Comparison of ENCODE assay signal across 24 cellular contexts in the genomic region with DNA sequence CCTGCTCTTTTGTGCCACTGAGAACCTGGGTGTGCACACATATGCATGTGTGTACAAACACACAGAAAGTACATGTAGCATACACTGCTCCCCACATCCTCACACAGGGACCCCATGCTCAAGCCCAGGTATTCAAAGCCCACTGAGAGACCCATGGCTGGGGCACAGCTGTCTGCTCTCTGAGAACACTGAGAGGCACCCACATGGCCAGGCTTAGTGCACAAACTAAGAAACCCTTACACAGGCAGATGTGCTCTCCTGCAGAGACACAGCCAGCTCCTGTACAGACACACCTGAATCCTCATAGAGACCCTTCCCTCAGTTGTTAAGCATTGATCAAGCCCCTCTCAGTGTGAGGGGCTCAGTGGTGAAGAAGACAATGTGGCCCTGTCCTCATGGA.
"Had no signal": no experiment of that assay in that cellular context is flagged by ENCODE, and none has a peak within 500 bp of the region (broad histone marks: within the 10 kb centered on the region; RNA-seq: fewer than 3 reads in every experiment).

No MANE protein-coding gene starts in this region.

- H3K9me3 ChIP-seq: esophagus muscularis mucosa, psoas muscle, suprapubic skin, transverse colon, vagina had no signal

- H3K36me3 ChIP-seq: esophagus muscularis mucosa, suprapubic skin, transverse colon, vagina had no signal

- FAIRE-seq: frontal cortex had no signal

- H3K9me3 Mint-ChIP-seq: activated CD4-positive, alpha-beta T cell treated with anti-CD3 and anti-CD28 coated beads, Interleukin-2, amount 10 ng/mL, durations not matched to agents 7 days and 5 days; activated naive CD8-positive, alpha-beta T cell treated with anti-CD3 and anti-CD28 coated beads, Interleukin-2, amount 50 U/mL, for 24 hours; activated T-helper 2 cell treated with anti-CD3 and anti-CD28 coated beads, Interferon-gamma antibody, Interleukin-2, Interleukin-4, amounts not matched to agents 10 μg/mL and 5 μg/mL and 100 μg/mL, durations not matched to agents 14 hours and 24 hours and 36 hours; nephron progenitor cell; stimulated activated effector memory CD8-positive, alpha-beta T cell treated with anti-CD3 and anti-CD28 coated beads, Interleukin-12 subunit alpha, Interleukin-12 subunit beta, amount 100 ng/mL, for 72 hours; stimulated activated naive CD8-positive, alpha-beta T cell treated with anti-CD3 and anti-CD28 coated beads, Interleukin-15, amount 100 ng/mL, for 72 hours; T-helper 2 cell treated with Interferon-gamma antibody and Interleukin-4, amounts not matched to agents 5 μg/mL and 100 μg/mL, for 36 hours had no signal

- H3K27me3 ChIP-seq: transverse colon, vagina had no signal

- H3K4me1 ChIP-seq: esophagus muscularis mucosa, psoas muscle, suprapubic skin, transverse colon, vagina had no signal

- H3K27ac ChIP-seq: coronary artery, esophagus muscularis mucosa, psoas muscle, suprapubic skin, transverse colon, vagina, VCaP had no signal

- H3K36me3 Mint-ChIP-seq: memory B cell; stimulated activated effector memory CD8-positive, alpha-beta T cell treated with anti-CD3 and anti-CD28 coated beads, Interleukin-12 subunit alpha, Interleukin-12 subunit beta, amount 100 ng/mL, for 72 hours had no signal

- H3K4me1 Mint-ChIP-seq: activated CD4-positive, alpha-beta T cell treated with anti-CD3 and anti-CD28 coated beads, Interleukin-2, amount 10 ng/mL, durations not matched to agents 7 days and 5 days; activated naive CD8-positive, alpha-beta T cell treated with anti-CD3 and anti-CD28 coated beads, Interleukin-2, amount 50 U/mL, for 24 hours; memory B cell; stimulated activated effector memory CD8-positive, alpha-beta T cell treated with anti-CD3 and anti-CD28 coated beads, Interleukin-12 subunit alpha, Interleukin-12 subunit beta, amount 100 ng/mL, for 72 hours; stimulated activated naive CD8-positive, alpha-beta T cell treated with anti-CD3 and anti-CD28 coated beads, Interleukin-15, amount 100 ng/mL, for 72 hours had no signal

- ATAC-seq: activated CD4-positive, CD25-positive, alpha-beta regulatory T cell treated with anti-CD3 and anti-CD28 coated beads, Interleukin-2, amount 50 U/mL, for 24 hours; activated naive CD8-positive, alpha-beta T cell treated with anti-CD3 and anti-CD28 coated beads, Interleukin-2, amount 50 U/mL, for 24 hours; left cardiac atrium; psoas muscle; right cardiac atrium; stimulated activated effector memory CD8-positive, alpha-beta T cell treated with anti-CD3 and anti-CD28 coated beads, Interleukin-12 subunit alpha, Interleukin-12 subunit beta, amount 100 ng/mL, for 72 hours; stimulated activated naive CD8-positive, alpha-beta T cell treated with anti-CD3 and anti-CD28 coated beads, Interleukin-15, amount 100 ng/mL, for 72 hours had no signal

- H3K27ac Mint-ChIP-seq: activated CD4-positive, alpha-beta T cell treated with anti-CD3 and anti-CD28 coated beads, Interleukin-2, amount 10 ng/mL, durations not matched to agents 7 days and 5 days; activated naive CD8-positive, alpha-beta T cell treated with anti-CD3 and anti-CD28 coated beads, Interleukin-2, amount 50 U/mL, for 24 hours; activated T-helper 2 cell treated with anti-CD3 and anti-CD28 coated beads, Interferon-gamma antibody, Interleukin-2, Interleukin-4, amounts not matched to agents 10 μg/mL and 5 μg/mL and 100 μg/mL, durations not matched to agents 14 hours and 24 hours and 36 hours; memory B cell; stimulated activated effector memory CD8-positive, alpha-beta T cell treated with anti-CD3 and anti-CD28 coated beads, Interleukin-12 subunit alpha, Interleukin-12 subunit beta, amount 100 ng/mL, for 72 hours; T-helper 2 cell treated with Interferon-gamma antibody and Interleukin-4, amounts not matched to agents 5 μg/mL and 100 μg/mL, for 36 hours had no signal

- H3K4me3 ChIP-seq: coronary artery, esophagus muscularis mucosa, psoas muscle, suprapubic skin, transverse colon, vagina had no signal

- H3K4me3 Mint-ChIP-seq: activated CD4-positive, alpha-beta T cell treated with anti-CD3 and anti-CD28 coated beads, Interleukin-2, amount 10 ng/mL, durations not matched to agents 7 days and 5 days; activated naive CD8-positive, alpha-beta T cell treated with anti-CD3 and anti-CD28 coated beads, Interleukin-2, amount 50 U/mL, for 24 hours; memory B cell; nephron progenitor cell; stimulated activated effector memory CD8-positive, alpha-beta T cell treated with anti-CD3 and anti-CD28 coated beads, Interleukin-12 subunit alpha, Interleukin-12 subunit beta, amount 100 ng/mL, for 72 hours; stimulated activated naive CD8-positive, alpha-beta T cell treated with anti-CD3 and anti-CD28 coated beads, Interleukin-15, amount 100 ng/mL, for 72 hours; T-helper 2 cell treated with Interferon-gamma antibody and Interleukin-4, amounts not matched to agents 5 μg/mL and 100 μg/mL, for 36 hours had no signal

- H3K27me3 Mint-ChIP-seq: activated CD4-positive, alpha-beta T cell treated with anti-CD3 and anti-CD28 coated beads, Interleukin-2, amount 10 ng/mL, durations not matched to agents 7 days and 5 days had no signal

- DNase-seq: activated CD4-positive, alpha-beta T cell treated with anti-CD3 and anti-CD28 coated beads, Interleukin-2, amount 10 ng/mL, durations not matched to agents 7 days and 5 days; activated naive CD4-positive, alpha-beta T cell; activated naive CD8-positive, alpha-beta T cell treated with anti-CD3 and anti-CD28 coated beads, Interleukin-2, amount 50 U/mL, for 24 hours; activated T-cell treated with anti-CD3 and anti-CD28 coated beads, Interleukin-2, amount 50 U/mL, for 1 hour; cerebellar nuclear complex; hippocampal formation; left cardiac atrium; nephron progenitor cell; occipital lobe; stimulated activated naive CD8-positive, alpha-beta T cell treated with anti-CD3 and anti-CD28 coated beads, Interleukin-15, amount 100 ng/mL, for 72 hours; transverse colon had no signal
